In the genomic region with DNA sequence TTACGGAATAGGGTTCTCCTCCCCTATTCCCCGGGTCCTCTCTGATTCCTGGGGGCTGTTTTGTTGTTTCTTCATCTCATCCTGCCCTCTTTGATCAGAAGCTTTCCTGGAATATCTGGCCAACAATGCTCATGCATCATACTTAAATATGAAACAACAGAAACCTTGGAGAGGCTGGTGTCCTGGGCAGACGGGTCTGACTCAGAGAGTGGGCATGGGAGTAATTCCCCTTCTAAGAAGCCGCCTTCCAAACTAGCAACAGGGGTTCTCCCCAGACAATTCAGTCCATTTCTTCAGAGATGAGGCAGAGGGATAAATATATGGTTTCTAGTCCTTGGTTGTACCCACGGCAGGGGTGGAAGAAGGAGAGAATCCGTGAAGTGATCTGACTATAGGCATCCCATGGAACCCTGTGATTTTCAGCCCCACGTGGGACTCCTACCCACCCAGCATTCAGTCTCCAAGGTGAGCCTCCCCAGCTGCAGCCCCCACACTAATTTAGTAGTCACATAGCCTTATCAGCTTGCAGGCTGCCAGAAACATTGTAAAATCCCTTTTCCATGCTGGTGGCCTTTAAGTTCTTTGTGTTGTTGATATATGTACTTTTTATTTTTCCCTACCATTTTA, we compare ENCODE assay signal across 1 cellular context.
TF ChIP-seq lines count a peak whose summit lies in the region.

No MANE protein-coding gene starts in this region.

TF ChIP-seq in A549, 52 proteins besides CTCF, POLR2A, EP300 and RAD21 (continued from another document):
- no peak for TF ChIP-seq MYC (IDR thresholded peaks at IDR 0.05; ENCODE audit: borderline replicate concordance, low read length)
- TF ChIP-seq FOSB (CRISPR knock-in tag; IDR thresholded peaks at IDR 0.05): no peak
- no peak for TF ChIP-seq POLR2AphosphoS2 (conservative IDR thresholded peaks at IDR 0.05; ENCODE audit: low read length)
- TF ChIP-seq, protein P1, sequence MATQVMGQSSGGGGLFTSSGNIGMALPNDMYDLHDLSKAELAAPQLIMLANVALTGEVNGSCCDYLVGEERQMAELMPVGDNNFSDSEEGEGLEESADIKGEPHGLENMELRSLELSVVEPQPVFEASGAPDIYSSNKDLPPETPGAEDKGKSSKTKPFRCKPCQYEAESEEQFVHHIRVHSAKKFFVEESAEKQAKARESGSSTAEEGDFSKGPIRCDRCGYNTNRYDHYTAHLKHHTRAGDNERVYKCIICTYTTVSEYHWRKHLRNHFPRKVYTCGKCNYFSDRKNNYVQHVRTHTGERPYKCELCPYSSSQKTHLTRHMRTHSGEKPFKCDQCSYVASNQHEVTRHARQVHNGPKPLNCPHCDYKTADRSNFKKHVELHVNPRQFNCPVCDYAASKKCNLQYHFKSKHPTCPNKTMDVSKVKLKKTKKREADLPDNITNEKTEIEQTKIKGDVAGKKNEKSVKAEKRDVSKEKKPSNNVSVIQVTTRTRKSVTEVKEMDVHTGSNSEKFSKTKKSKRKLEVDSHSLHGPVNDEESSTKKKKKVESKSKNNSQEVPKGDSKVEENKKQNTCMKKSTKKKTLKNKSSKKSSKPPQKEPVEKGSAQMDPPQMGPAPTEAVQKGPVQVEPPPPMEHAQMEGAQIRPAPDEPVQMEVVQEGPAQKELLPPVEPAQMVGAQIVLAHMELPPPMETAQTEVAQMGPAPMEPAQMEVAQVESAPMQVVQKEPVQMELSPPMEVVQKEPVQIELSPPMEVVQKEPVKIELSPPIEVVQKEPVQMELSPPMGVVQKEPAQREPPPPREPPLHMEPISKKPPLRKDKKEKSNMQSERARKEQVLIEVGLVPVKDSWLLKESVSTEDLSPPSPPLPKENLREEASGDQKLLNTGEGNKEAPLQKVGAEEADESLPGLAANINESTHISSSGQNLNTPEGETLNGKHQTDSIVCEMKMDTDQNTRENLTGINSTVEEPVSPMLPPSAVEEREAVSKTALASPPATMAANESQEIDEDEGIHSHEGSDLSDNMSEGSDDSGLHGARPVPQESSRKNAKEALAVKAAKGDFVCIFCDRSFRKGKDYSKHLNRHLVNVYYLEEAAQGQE (IDR thresholded peaks at IDR 0.05): no peak
- no peak for TF ChIP-seq CEBPB (IDR thresholded peaks at IDR 0.05)
- 0 out of 2 replicates have a peak, but pooled peaks have one; percentile 32 for TF ChIP-seq FOSL2 (IDR thresholded peaks at IDR 0.05)
- 0 out of 2 replicates have a peak, but pooled peaks have one; percentile 17 for TF ChIP-seq FOSL2 (CRISPR knock-in tag; IDR thresholded peaks at IDR 0.05)
- TF ChIP-seq MAZ (IDR thresholded peaks at IDR 0.05; ENCODE audit: borderline replicate concordance, low read depth, low read length): no peak
- peak in 1 of 2 experiments; percentile 60; a peak in 3 of 5 replicates for TF ChIP-seq JUN (IDR thresholded peaks at IDR 0.05)
TF ChIP-seq in A549: peak in this region for 5.
